Comparison of ENCODE assay signal across 11 cellular contexts in the genomic region with DNA sequence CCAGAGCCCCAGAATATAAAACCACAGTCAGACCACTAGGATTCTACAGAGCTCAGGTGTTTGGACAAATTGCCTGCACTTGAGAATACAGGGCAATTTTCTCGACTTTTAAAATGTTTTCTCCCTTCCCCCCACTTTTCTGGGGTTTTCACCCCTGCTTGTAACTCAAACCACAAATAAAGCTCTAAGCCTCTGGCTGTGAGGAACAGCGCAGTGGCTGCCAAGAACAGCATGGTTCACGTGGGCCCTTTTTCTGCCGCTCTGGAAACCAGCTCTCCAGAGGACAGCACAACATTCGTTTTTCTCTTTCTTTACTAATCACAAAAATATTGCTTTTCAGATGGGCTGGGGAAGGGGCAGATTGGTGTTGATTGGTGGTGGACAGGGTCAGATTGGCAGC.
DNase-seq lines count a peak whose midpoint lies in the region; ATAC-seq and TF ChIP-seq lines count a peak whose summit lies in the region.
"Had no signal": no experiment of that assay in that cellular context is flagged by ENCODE, and none has a peak within 500 bp of the region (broad histone marks: within the 10 kb centered on the region; RNA-seq: fewer than 3 reads in every experiment).

No MANE protein-coding gene starts in this region.

- peaks cover 59% of the 10 kb centered on the region for H3K4me1 Mint-ChIP-seq in T-helper 1 cell treated with Interleukin-12 subunit alpha and Interleukin-12 subunit beta and Interleukin-4 antibody, amounts not matched to agents 30 μg/mL and 1 μg/mL, for 36 hours (ENCODE audit: low read depth)

- H3K27me3 Mint-ChIP-seq in T-helper 1 cell treated with Interleukin-12 subunit alpha and Interleukin-12 subunit beta and Interleukin-4 antibody, amounts not matched to agents 30 μg/mL and 1 μg/mL, for 36 hours (ENCODE audit: low read depth), result no peaks in the 10 kb centered on the region

- no peaks in the 10 kb centered on the region for H3K36me3 ChIP-seq in sigmoid colon
- H3K36me3 ChIP-seq: spleen had no signal

- intact Hi-C loops in sigmoid colon (cut with DNase I), result no loop called here

- 47 to 56% methylated on average over 5 of the region's 5 CpGs for WGBS in sigmoid colon, 2 donors

- H3K9me3 ChIP-seq in sigmoid colon, result no peaks in the 10 kb centered on the region
- H3K9me3 ChIP-seq: spleen had no signal

- DNase-seq in H4 (ENCODE audit: low spot score) (peak; percentile 67), foreskin fibroblast (peak; percentile 43 to 72), sigmoid colon (no peak), NCI-H774 (lab: John Stamatoyannopoulos, UW) (no peak), NCI-H524 treated with DMSO at 0.1 percent for 48 hours (lab: John Stamatoyannopoulos, UW) (no peak), NAMALWA (ENCODE audit: low spot score) (no peak)
- DNase-seq: activated CD4-positive, CD25-positive, alpha-beta regulatory T cell treated with anti-CD3 and anti-CD28 coated beads, Interleukin-2, amount 50 U/mL, for 72 hours; NCI-H187 treated with DMSO at 0.1 percent for 48 hours; spleen had no signal

- H3K4me1 ChIP-seq in sigmoid colon, result peaks cover 0 to 25% (median 10%) of the 10 kb centered on the region in 4 donors

- no peaks in the 10 kb centered on the region for H3K9me3 Mint-ChIP-seq in T-helper 1 cell treated with Interleukin-12 subunit alpha and Interleukin-12 subunit beta and Interleukin-4 antibody, amounts not matched to agents 30 μg/mL and 1 μg/mL, for 36 hours

- no peak overlapping the region for H3K4me3 ChIP-seq in foreskin fibroblast (ENCODE audit: low read depth in 1 of 2, low read length in 2 of 2)
- no peak overlapping the region for H3K4me3 ChIP-seq in sigmoid colon
- H3K4me3 ChIP-seq: spleen had no signal

- no peak for TF ChIP-seq POLR2A in sigmoid colon (IDR thresholded peaks at IDR 0.05)

- TF ChIP-seq CTCF in foreskin fibroblast (IDR thresholded peaks at IDR 0.05; ENCODE audit: low read depth, low read length), result no peak
- no peak for TF ChIP-seq CTCF in sigmoid colon (IDR thresholded peaks at IDR 0.05)

- peak overlapping the region; percentile 21 to 63 (median 58) for H3K27ac ChIP-seq in sigmoid colon

- peak overlapping the region; percentile 87 for H3K27ac Mint-ChIP-seq in T-helper 1 cell treated with Interleukin-12 subunit alpha and Interleukin-12 subunit beta and Interleukin-4 antibody, amounts not matched to agents 30 μg/mL and 1 μg/mL, for 36 hours

- no peak for TF ChIP-seq EP300 in sigmoid colon (IDR thresholded peaks at IDR 0.05)

- H3K36me3 Mint-ChIP-seq in T-helper 1 cell treated with Interleukin-12 subunit alpha and Interleukin-12 subunit beta and Interleukin-4 antibody, amounts not matched to agents 30 μg/mL and 1 μg/mL, for 36 hours (ENCODE audit: low read depth), result peaks cover 21% of the 10 kb centered on the region

- no peak for ATAC-seq in GM19351 (IDR thresholded peaks at IDR 0.05; ENCODE audit: unreplicated experiment)

- no peaks in the 10 kb centered on the region for H3K27me3 ChIP-seq in sigmoid colon
- H3K27me3 ChIP-seq: spleen had no signal

- H3K4me3 Mint-ChIP-seq in T-helper 1 cell treated with Interleukin-12 subunit alpha and Interleukin-12 subunit beta and Interleukin-4 antibody, amounts not matched to agents 30 μg/mL and 1 μg/mL, for 36 hours, result peak overlapping the region; percentile 63

Comparison
In these comparisons a context has a peak if more than half of its experiments do, and no peak if none do; other contexts are left out.
1. DNase-seq: peak in H4 (single experiment) and foreskin fibroblast (2 of 2); none in sigmoid colon (single experiment), NCI-H774 (single experiment), NCI-H524 treated with DMSO at 0.1 percent for 48 hours (single experiment) and NAMALWA (single experiment).